In genomic region chr5:151095341-151096000, GRCh38 we compare ENCODE assay signal across 9 cellular contexts. TPM values are rescaled to one million over a fixed set of nuclear protein-coding genes. Genes with fewer than 3 reads are reported as not detected.
DNase-seq lines count a peak whose midpoint lies in the region; ATAC-seq and TF ChIP-seq lines count a peak whose summit lies in the region.
"Had no signal": no experiment of that assay in that cellular context is flagged by ENCODE, and none has a peak within 500 bp of the region (broad histone marks: within the 10 kb centered on the region; RNA-seq: fewer than 3 reads in every experiment).

No MANE protein-coding gene starts in this region.

- H3K36me3 ChIP-seq in BLaER1 (peaks cover 3% of the 10 kb centered on the region; the same call in 1 of the 2 replicates), KMS-11 (ENCODE audit: insufficient read depth) (no peaks in the 10 kb centered on the region)

- H3K9me3 ChIP-seq in BLaER1, result no peaks in the 10 kb centered on the region

- H3K4me2 ChIP-seq in BLaER1 (peak overlapping the region; percentile 86), KMS-11 (peak overlapping the region; percentile 72; the same call in 1 of the 2 replicates)

- H3K9ac ChIP-seq in BLaER1 (no peak overlapping the region), KMS-11 (no peak overlapping the region)

- no peak overlapping the region for H3K4me3 ChIP-seq in BLaER1
- no peak overlapping the region for H3K4me3 ChIP-seq in KMS-11 (IDR thresholded peaks at IDR 0.05; ENCODE audit: insufficient read depth, low read depth, low read length)

- DNase-seq in chondrocyte (ENCODE audit: low spot score) (no peak), myocyte (ENCODE audit: low read depth) (peak; percentile 87), COLO829 (ENCODE audit: low spot score) (no peak), NCI-H1092 (lab: John Stamatoyannopoulos, UW) (no peak), cerebellum (ENCODE audit: low spot score) (no peak)
- DNase-seq: SHP77 treated with DMSO at 0.1 percent for 48 hours had no signal

- no peaks in the 10 kb centered on the region for H3K9me3 Mint-ChIP-seq in chondrocyte (ENCODE audit: low read depth)

- peaks cover 77% of the 10 kb centered on the region for H3K4me1 ChIP-seq in BLaER1
- H3K4me1 ChIP-seq in KMS-11 (ENCODE audit: low read depth, poor library complexity, severe bottlenecking), result peaks cover 45% of the 10 kb centered on the region

- H3K27me3 ChIP-seq in BLaER1, result no peaks in the 10 kb centered on the region
- H3K27me3 ChIP-seq in KMS-11 (ENCODE audit: insufficient read depth, low read depth), result no peaks in the 10 kb centered on the region

- peak overlapping the region; percentile 65 for H3K27ac ChIP-seq in BLaER1
- H3K27ac ChIP-seq in KMS-11, result no peak overlapping the region; the same call in 1 of the 2 replicates

- no peaks in the 10 kb centered on the region for H3K79me2 ChIP-seq in KMS-11 (ENCODE audit: insufficient read depth, low read depth)

- ATAC-seq in HG02973 (IDR thresholded peaks at IDR 0.05; ENCODE audit: unreplicated experiment), result no peak

- TF ChIP-seq CTCF in KMS-11 (conservative IDR thresholded peaks at IDR 0.05; ENCODE audit: low read depth, low read length) (no peak), chondrocyte (IDR thresholded peaks at IDR 0.05) (no peak)

- no peaks in the 10 kb centered on the region for H3K27me3 Mint-ChIP-seq in chondrocyte (ENCODE audit: low read depth)

- no peaks in the 10 kb centered on the region for H4K20me1 ChIP-seq in BLaER1
- H4K20me1 ChIP-seq in KMS-11 (ENCODE audit: insufficient read depth), result no peaks in the 10 kb centered on the region

- H3K4me3 Mint-ChIP-seq in chondrocyte (ENCODE audit: unreplicated experiment), result no peak overlapping the region

- H3K4me1 Mint-ChIP-seq in chondrocyte (ENCODE audit: low read depth), result peaks cover 53% of the 10 kb centered on the region

- no peak overlapping the region for H2AFZ ChIP-seq in KMS-11 (ENCODE audit: low read depth)

- H3K36me3 Mint-ChIP-seq in chondrocyte (ENCODE audit: low read depth), result peaks cover 4% of the 10 kb centered on the region

- H3K27ac Mint-ChIP-seq in chondrocyte (ENCODE audit: unreplicated experiment), result peak overlapping the region; percentile 84

RNA-seq across cellular contexts. Expression of gene TNIP1, which starts 14.6 kb away (rescaled TPM):
- 47.2 to 75.6 TPM (median 74.0 TPM) in 3 replicates for total RNA-seq in chondrocyte
- 213 and 269 TPM in 2 replicates for total RNA-seq in myocyte
- polyA plus RNA-seq in myocyte (2012), result 153 TPM
- 18.3 TPM for total RNA-seq in cerebellum
